In genomic region chr17:20155258-20156195, GRCh38 we compare ENCODE assay signal across 1 cellular context.
TF ChIP-seq lines count a peak whose summit lies in the region.

No MANE protein-coding gene starts in this region.

TF ChIP-seq in H1, 55 proteins besides CTCF, POLR2A, EP300 and RAD21 (continued from another document):
- TF ChIP-seq CHD7 (IDR thresholded peaks at IDR 0.05; ENCODE audit: insufficient replicate concordance, low read length) (no peak), RFX5 (IDR thresholded peaks at IDR 0.05; ENCODE audit: borderline replicate concordance, low read depth, low read length) (no peak), ATF2 (IDR thresholded peaks at IDR 0.05; ENCODE audit: low read length) (no peak), TEAD4 (IDR thresholded peaks at IDR 0.05; ENCODE audit: low read depth, low read length) (no peak), CTBP2 (IDR thresholded peaks at IDR 0.05; ENCODE audit: borderline replicate concordance, insufficient read depth, insufficient read length, low read length) (no peak), SP4 (IDR thresholded peaks at IDR 0.05; ENCODE audit: low read length) (no peak), SAP30 (IDR thresholded peaks at IDR 0.05; ENCODE audit: insufficient read depth, insufficient replicate concordance, low read length) (no peak), EGR1 (IDR thresholded peaks at IDR 0.05; ENCODE audit: borderline replicate concordance, low read depth, low read length) (peak; percentile 94), RBBP5 (IDR thresholded peaks at IDR 0.05; ENCODE audit: borderline replicate concordance, low read depth, low read length) (peak; percentile 95; the same call in 1 of the 2 replicates), KDM5A (IDR thresholded peaks at IDR 0.05; ENCODE audit: low read length) (no peak), SUZ12 (IDR thresholded peaks at IDR 0.05; ENCODE audit: low read length) (no peak), YY1 (IDR thresholded peaks at IDR 0.05; ENCODE audit: low read depth, low read length) (no peak; the same call in 1 of the 2 replicates), JUND (IDR thresholded peaks at IDR 0.05; ENCODE audit: low read length) (no peak), EZH2 (IDR thresholded peaks at IDR 0.05; ENCODE audit: low read depth, low read length, severe bottlenecking) (no peak), KDM1A (IDR thresholded peaks at IDR 0.05; ENCODE audit: borderline replicate concordance, low read length) (no peak), CBX8 (IDR thresholded peaks at IDR 0.05; ENCODE audit: borderline replicate concordance, low read depth, low read length) (no peak), SIN3A (conservative IDR thresholded peaks at IDR 0.05 in 1 of 2, IDR thresholded peaks at IDR 0.05 in 1 of 2; ENCODE audit: low read depth in 1 of 2, low read length in 2 of 2) (peak in 1 of 2 experiments; percentile 52; a peak in 1 of 4 replicates), SRF (IDR thresholded peaks at IDR 0.05; ENCODE audit: low read depth, low read length) (no peak), CEBPB (IDR thresholded peaks at IDR 0.05; ENCODE audit: low read depth, low read length) (no peak), TCF12 (IDR thresholded peaks at IDR 0.05; ENCODE audit: low read depth, low read length) (no peak), ZNF274 (IDR thresholded peaks at IDR 0.05; ENCODE audit: borderline replicate concordance, extremely low read depth, low read length) (no peak), SIX5 (IDR thresholded peaks at IDR 0.05; ENCODE audit: low read depth, low read length) (no peak), TBP (IDR thresholded peaks at IDR 0.05; ENCODE audit: low read depth, low read length) (peak; percentile 76), BRCA1 (IDR thresholded peaks at IDR 0.05; ENCODE audit: low read depth, low read length) (no peak), CBX5 (IDR thresholded peaks at IDR 0.05; ENCODE audit: low read depth, low read length) (no peak), RNF2 (IDR thresholded peaks at IDR 0.05; ENCODE audit: borderline replicate concordance, low read depth, low read length, missing control alignments, poor library complexity, severe bottlenecking) (no peak), GTF2F1 (IDR thresholded peaks at IDR 0.05; ENCODE audit: borderline replicate concordance, low read depth, low read length) (no peak), SP1 (IDR thresholded peaks at IDR 0.05; ENCODE audit: low read depth, low read length) (peak; percentile 24; the same call in 1 of the 2 replicates), MAFK (IDR thresholded peaks at IDR 0.05; ENCODE audit: low read depth, low read length) (no peak; the same call in 1 of the 2 replicates), SP2 (IDR thresholded peaks at IDR 0.05; ENCODE audit: low read length) (no peak), MAX (IDR thresholded peaks at IDR 0.05) (peak; percentile 57), RXRA (IDR thresholded peaks at IDR 0.05; ENCODE audit: insufficient read depth, low read depth, low read length) (no peak), CHD1 (IDR thresholded peaks at IDR 0.05; ENCODE audit: low read depth, low read length) (no peak), HDAC2 (IDR thresholded peaks at IDR 0.05; ENCODE audit: borderline replicate concordance in 1 of 2, low read depth in 2 of 2, low read length in 2 of 2) (0 out of 4 replicates have a peak, but pooled peaks of 1 of the 2 experiments have one; percentile 59), PHF8 (conservative IDR thresholded peaks at IDR 0.05; ENCODE audit: low read depth, low read length) (peak; percentile 87), ASH2L (IDR thresholded peaks at IDR 0.05; ENCODE audit: low read length) (no peak), SIRT6 (IDR thresholded peaks at IDR 0.05; ENCODE audit: low read length) (no peak), TAF1 (IDR thresholded peaks at IDR 0.05; ENCODE audit: low read depth, low read length) (peak; percentile 92), CHD2 (IDR thresholded peaks at IDR 0.05; ENCODE audit: low read length) (no peak), BACH1 (IDR thresholded peaks at IDR 0.05; ENCODE audit: low read length) (no peak), TAF7 (optimal IDR thresholded peaks at IDR 0.05; ENCODE audit: borderline replicate concordance, low read depth, low read length) (no peak), KDM4A (IDR thresholded peaks at IDR 0.05; ENCODE audit: low read depth, low read length, severe bottlenecking) (no peak)
- TF ChIP-seq, protein P1, sequence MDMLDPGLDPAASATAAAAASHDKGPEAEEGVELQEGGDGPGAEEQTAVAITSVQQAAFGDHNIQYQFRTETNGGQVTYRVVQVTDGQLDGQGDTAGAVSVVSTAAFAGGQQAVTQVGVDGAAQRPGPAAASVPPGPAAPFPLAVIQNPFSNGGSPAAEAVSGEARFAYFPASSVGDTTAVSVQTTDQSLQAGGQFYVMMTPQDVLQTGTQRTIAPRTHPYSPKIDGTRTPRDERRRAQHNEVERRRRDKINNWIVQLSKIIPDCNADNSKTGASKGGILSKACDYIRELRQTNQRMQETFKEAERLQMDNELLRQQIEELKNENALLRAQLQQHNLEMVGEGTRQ (IDR thresholded peaks at IDR 0.05; ENCODE audit: low read length): no peak
- TF ChIP-seq, protein P2, sequence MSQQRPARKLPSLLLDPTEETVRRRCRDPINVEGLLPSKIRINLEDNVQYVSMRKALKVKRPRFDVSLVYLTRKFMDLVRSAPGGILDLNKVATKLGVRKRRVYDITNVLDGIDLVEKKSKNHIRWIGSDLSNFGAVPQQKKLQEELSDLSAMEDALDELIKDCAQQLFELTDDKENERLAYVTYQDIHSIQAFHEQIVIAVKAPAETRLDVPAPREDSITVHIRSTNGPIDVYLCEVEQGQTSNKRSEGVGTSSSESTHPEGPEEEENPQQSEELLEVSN (IDR thresholded peaks at IDR 0.05): peak; percentile 60
TF ChIP-seq in H1: peak in this region for 14.
